25 cellular contexts compared by ENCODE assay signal in the genomic region with DNA sequence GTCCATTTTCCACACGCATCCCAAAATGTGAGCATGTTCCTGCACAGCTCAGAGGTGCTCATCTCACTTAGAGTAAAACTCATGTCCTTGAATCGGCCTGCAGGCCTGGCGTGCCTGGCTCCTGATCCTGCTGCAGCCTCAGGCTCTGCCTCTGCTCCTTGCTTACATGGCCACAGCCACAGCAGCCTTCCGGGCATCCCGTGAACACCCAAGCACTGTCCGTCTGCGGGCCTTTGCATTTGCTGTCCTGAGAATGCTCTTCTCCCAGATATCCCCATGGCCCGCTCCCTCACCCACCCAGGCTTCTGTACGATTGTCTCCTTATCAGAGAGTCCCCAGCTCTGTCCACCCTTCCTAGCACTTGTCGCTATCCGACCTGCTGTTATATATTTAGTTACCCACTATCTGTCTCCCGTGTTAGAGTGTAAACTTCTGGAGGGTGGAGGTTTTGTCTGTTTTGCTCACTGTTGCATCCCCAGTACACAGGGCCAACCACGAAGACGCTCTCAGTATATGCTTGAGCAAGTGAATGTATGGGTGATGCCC. TPM values are rescaled to one million over a fixed set of nuclear protein-coding genes. Genes with fewer than 3 reads are reported as not detected.
"Had no signal": no experiment of that assay in that cellular context is flagged by ENCODE, and none has a peak within 500 bp of the region (broad histone marks: within the 10 kb centered on the region; RNA-seq: fewer than 3 reads in every experiment).

No MANE protein-coding gene starts in this region.

- H3K27me3 ChIP-seq: gastrocnemius medialis, right lobe of liver, upper lobe of left lung, vagina had no signal

- H3K36me3 Mint-ChIP-seq: activated naive CD8-positive, alpha-beta T cell; naive thymus-derived CD8-positive, alpha-beta T cell had no signal

- H3K36me3 ChIP-seq: gastrocnemius medialis, right lobe of liver, upper lobe of left lung, vagina had no signal

- H3K9me3 Mint-ChIP-seq: activated B cell treated with CpG ODN at 0.5 μM for 24 hours; activated T-cell treated with anti-CD3 and anti-CD28 coated beads, Interleukin-2, amount 50 U/mL, for 72 hours; effector memory CD8-positive, alpha-beta T cell; naive thymus-derived CD8-positive, alpha-beta T cell; stimulated activated naive CD8-positive, alpha-beta T cell treated with anti-CD3 and anti-CD28 coated beads, Interleukin-15, Interleukin-2, amounts not matched to agents 100 ng/mL and 50 ng/mL, for 24 hours had no signal

- H3K9me3 ChIP-seq: gastrocnemius medialis, right lobe of liver, upper lobe of left lung, vagina had no signal

- ATAC-seq: activated CD4-positive, alpha-beta T cell treated with anti-CD3 and anti-CD28 coated beads for 36 hours; activated T-cell treated with anti-CD3 and anti-CD28 coated beads, Interleukin-2, amount 50 U/mL, for 72 hours; effector memory CD8-positive, alpha-beta T cell; gastrocnemius medialis; naive thymus-derived CD8-positive, alpha-beta T cell; right lobe of liver; T-helper 17 cell had no signal

- H3K4me1 Mint-ChIP-seq: activated B cell treated with CpG ODN at 0.5 μM for 24 hours; activated CD4-positive, alpha-beta T cell treated with anti-CD3 and anti-CD28 coated beads for 36 hours; naive thymus-derived CD8-positive, alpha-beta T cell; T-helper 17 cell had no signal

- H3K4me1 ChIP-seq: gastrocnemius medialis, right lobe of liver had no signal

- H3K27me3 Mint-ChIP-seq: activated B cell treated with CpG ODN at 0.5 μM for 24 hours; activated CD4-positive, alpha-beta T cell treated with anti-CD3 and anti-CD28 coated beads for 36 hours; activated naive CD8-positive, alpha-beta T cell; stimulated activated naive CD8-positive, alpha-beta T cell treated with anti-CD3 and anti-CD28 coated beads, Interleukin-15, Interleukin-2, amounts not matched to agents 100 ng/mL and 50 ng/mL, for 24 hours; T-helper 17 cell had no signal

- H3K4me3 Mint-ChIP-seq: activated B cell treated with CpG ODN at 0.5 μM for 24 hours; activated CD4-positive, alpha-beta T cell treated with anti-CD3 and anti-CD28 coated beads for 36 hours; activated naive CD8-positive, alpha-beta T cell; activated T-cell treated with anti-CD3 and anti-CD28 coated beads, Interleukin-2, amount 50 U/mL, for 72 hours; effector memory CD8-positive, alpha-beta T cell; naive thymus-derived CD8-positive, alpha-beta T cell; stimulated activated naive CD8-positive, alpha-beta T cell treated with anti-CD3 and anti-CD28 coated beads, Interleukin-15, Interleukin-2, amounts not matched to agents 100 ng/mL and 50 ng/mL, for 24 hours; T-helper 17 cell had no signal

- H3K27ac Mint-ChIP-seq: activated B cell treated with CpG ODN at 0.5 μM for 24 hours; activated CD4-positive, alpha-beta T cell treated with anti-CD3 and anti-CD28 coated beads for 36 hours; activated naive CD8-positive, alpha-beta T cell; activated T-cell treated with anti-CD3 and anti-CD28 coated beads, Interleukin-2, amount 50 U/mL, for 72 hours; effector memory CD8-positive, alpha-beta T cell; naive thymus-derived CD8-positive, alpha-beta T cell; stimulated activated naive CD8-positive, alpha-beta T cell treated with anti-CD3 and anti-CD28 coated beads, Interleukin-15, Interleukin-2, amounts not matched to agents 100 ng/mL and 50 ng/mL, for 24 hours; T-helper 17 cell had no signal

- DNase-seq: activated B cell treated with CpG ODN at 0.5 μM for 24 hours; activated CD4-positive, alpha-beta T cell treated with anti-CD3 and anti-CD28 coated beads for 36 hours; activated CD4-positive, alpha-beta T cell treated with anti-CD3 and anti-CD28 coated beads, Interleukin-2, amount 50 U/mL, for 4 hours; activated effector memory CD4-positive, alpha-beta T cell treated with Interleukin-2 at 50 U/mL for 16 hours; activated naive CD4-positive, alpha-beta T cell treated with Interleukin-2 at 50 U/mL for 16 hours; activated T-cell treated with anti-CD3 and anti-CD28 coated beads for 4 hours; activated T-cell treated with anti-CD3 and anti-CD28 coated beads, Interleukin-2, amount 50 U/mL, for 72 hours; anterior cingulate cortex; cortex of kidney; effector memory CD8-positive, alpha-beta T cell; erythroblast; gastrocnemius medialis; glutamatergic neuron; hippocampal formation; left cardiac atrium; naive thymus-derived CD8-positive, alpha-beta T cell; right lobe of liver; stimulated activated CD4-positive, alpha-beta T cell treated with anti-CD3 and anti-CD28 coated beads, Interleukin-2, amount 100 ng/mL, for 48 hours; substantia nigra; T-helper 17 cell; T1000; upper lobe of left lung had no signal

- H3K4me3 ChIP-seq: gastrocnemius medialis, right lobe of liver, upper lobe of left lung, vagina had no signal

- H3K27ac ChIP-seq: gastrocnemius medialis, right lobe of liver, upper lobe of left lung, vagina had no signal

RNA-seq across cellular contexts. Expression of a gene that starts 21.9 kb away (rescaled TPM):
- total RNA-seq: activated B cell treated with CpG ODN at 0.5 μM for 24 hours; activated CD4-positive, alpha-beta T cell treated with anti-CD3 and anti-CD28 coated beads for 36 hours had no signal
- polyA plus RNA-seq: naive thymus-derived CD8-positive, alpha-beta T cell had no signal
